8 cellular contexts compared by ENCODE assay signal in genomic region chr3:112043621-112044201, GRCh38. TPM values are rescaled to one million over a fixed set of nuclear protein-coding genes. Genes with fewer than 3 reads are reported as not detected.
DNase-seq lines count a peak whose midpoint lies in the region; ATAC-seq and TF ChIP-seq lines count a peak whose summit lies in the region.

No MANE protein-coding gene starts in this region.

- no peak overlapping the region for H3K27ac ChIP-seq in esophagus squamous epithelium
- no peak overlapping the region for H3K27ac ChIP-seq in neural progenitor cell
- no peak overlapping the region for H3K27ac ChIP-seq in suprapubic skin

- intact Hi-C loops in esophagus squamous epithelium (cut with DNase I): no loop called here

- no peaks in the 10 kb centered on the region for H3K79me2 ChIP-seq in neural progenitor cell (ENCODE audit: low read depth)

- no peak for TF ChIP-seq EP300 in suprapubic skin (IDR thresholded peaks at IDR 0.05)

- H2AFZ ChIP-seq in neural progenitor cell (replicated peaks): peak overlapping the region; percentile 53

- ATAC-seq in GM21423 (IDR thresholded peaks at IDR 0.05; ENCODE audit: unreplicated experiment): peak; percentile 86

- H3K9me3 ChIP-seq in esophagus squamous epithelium: no peaks in the 10 kb centered on the region
- no peaks in the 10 kb centered on the region for H3K9me3 ChIP-seq in neural progenitor cell (ENCODE audit: low read depth)
- H3K9me3 ChIP-seq in suprapubic skin: no peaks in the 10 kb centered on the region

- WGBS in esophagus squamous epithelium, 2 donors: 7 to 8% methylated on average over 7 of the region's 7 CpGs
- 4% methylated on average over 7 of the region's 7 CpGs for WGBS in suprapubic skin

- no peak overlapping the region for H3K4me2 ChIP-seq in neural progenitor cell

- H4K20me1 ChIP-seq in neural progenitor cell (ENCODE audit: low read depth): no peaks in the 10 kb centered on the region

- TF ChIP-seq POLR2A in esophagus squamous epithelium (IDR thresholded peaks at IDR 0.05): no peak
- TF ChIP-seq POLR2A in suprapubic skin (IDR thresholded peaks at IDR 0.05): no peak

- no peak overlapping the region for H3K27ac Mint-ChIP-seq in neural progenitor cell

- H3K27me3 ChIP-seq in esophagus squamous epithelium (no peaks in the 10 kb centered on the region), neural progenitor cell (no peaks in the 10 kb centered on the region), suprapubic skin (no peaks in the 10 kb centered on the region)

- peaks cover 35% of the 10 kb centered on the region for H3K4me1 Mint-ChIP-seq in neural progenitor cell

- H3K36me3 ChIP-seq in esophagus squamous epithelium: no peaks in the 10 kb centered on the region
- H3K36me3 ChIP-seq in neural progenitor cell: no peaks in the 10 kb centered on the region
- no peaks in the 10 kb centered on the region for H3K36me3 ChIP-seq in suprapubic skin

- TF ChIP-seq CTCF in esophagus squamous epithelium (IDR thresholded peaks at IDR 0.05): peak; percentile 70 to 88 (median 80)
- peak; percentile 94 for TF ChIP-seq CTCF in neural progenitor cell (IDR thresholded peaks at IDR 0.05)
- peak; percentile 75 to 82 for TF ChIP-seq CTCF in suprapubic skin (IDR thresholded peaks at IDR 0.05)

- DNase-seq in DMS53 (lab: John Stamatoyannopoulos, UW): peak; percentile 90
- DNase-seq in HPDE6-E6E7 (ENCODE audit: extremely low spot score): peak; percentile 54
- DNase-seq in NCI-H82 (lab: John Stamatoyannopoulos, UW): peak; percentile 98
- peak; percentile 55 for DNase-seq in activated CD8-positive, alpha-beta memory T cell treated with anti-CD3 and anti-CD28 coated beads, Interleukin-2, amount 50 U/mL, for 48 hours
- peak; percentile 1 for DNase-seq in esophagus squamous epithelium (lab: John Stamatoyannopoulos, UW)
- peak; percentile 72 for DNase-seq in neural progenitor cell (ENCODE audit: low spot score)
- peak in 1 of 2 donors; percentile 67 for DNase-seq in suprapubic skin (ENCODE audit: low spot score in 2 of 2)

- no peaks in the 10 kb centered on the region for H3K36me3 Mint-ChIP-seq in neural progenitor cell

- peaks cover 2% of the 10 kb centered on the region for H3K27me3 Mint-ChIP-seq in neural progenitor cell (ENCODE audit: insufficient read depth, low read depth)

- H3K9me3 Mint-ChIP-seq in neural progenitor cell: no peaks in the 10 kb centered on the region

- H3K4me1 ChIP-seq in esophagus squamous epithelium (peaks cover 0 to 6% (median 0%) of the 10 kb centered on the region in 3 donors), neural progenitor cell (peaks cover 6% of the 10 kb centered on the region), suprapubic skin (peaks cover 8% of the 10 kb centered on the region)

- H3F3A ChIP-seq in neural progenitor cell (ENCODE audit: low read depth): peaks cover 12% of the 10 kb centered on the region

- H3K9ac ChIP-seq in neural progenitor cell: no peak overlapping the region

- H3K4me3 ChIP-seq in esophagus squamous epithelium (peak overlapping the region in 1 of 4 donors; percentile 44), neural progenitor cell (no peak overlapping the region), suprapubic skin (no peak overlapping the region)

- no peak overlapping the region for H3K4me3 Mint-ChIP-seq in neural progenitor cell

RNA-seq across cellular contexts. Expression of gene TMPRSS7, which starts 9.2 kb away (rescaled TPM):
- total RNA-seq in esophagus squamous epithelium (not detected), neural progenitor cell (ENCODE audit: low replicate concordance) (not detected in 2 replicates), suprapubic skin (1 to 10 TPM in 1 of 4 donors, under 1 TPM in 2, not detected in 1; 0.40 to 1.0 (median 0.49) TPM)

RNA-seq across cellular contexts. Expression of gene C3orf52, which starts 42.5 kb away (rescaled TPM):
- total RNA-seq in esophagus squamous epithelium (10 to 100 TPM in 1 of 4 donors, 1 to 10 TPM in 3; 5.7 to 12.7 (median 9.5) TPM), neural progenitor cell (ENCODE audit: low replicate concordance) (2.4 and 4.9 TPM in 2 replicates), suprapubic skin (100 to 1,000 TPM in 2 of 4 donors, 10 to 100 TPM in 2; 78.8 to 183 (median 96.7) TPM)

RNA-seq across cellular contexts. Expression of gene TAGLN3, which starts 45.0 kb away (rescaled TPM):
- total RNA-seq in esophagus squamous epithelium (not detected), neural progenitor cell (ENCODE audit: low replicate concordance) (46.6 and 51.2 TPM in 2 replicates), suprapubic skin (under 1 TPM in 2 of 4 donors, not detected in 2; 0.60 to 0.98 TPM)

Comparison
In these comparisons a context has a peak if more than half of its experiments do, and no peak if none do; other contexts are left out.
1. RNA of gene C3orf52, which starts 42.5 kb away (total RNA-seq): 78.8 to 183 TPM in suprapubic skin; 5.7 to 12.7 TPM in esophagus squamous epithelium and 2.4 to 4.9 TPM in neural progenitor cell; every median in the first group is over 4 times any median in the second.
2. RNA of gene TAGLN3, which starts 45.0 kb away (total RNA-seq): 46.6 to 51.2 TPM in neural progenitor cell; 0.60 to 0.98 TPM in suprapubic skin and not detected in esophagus squamous epithelium; every median in the first group is over 10 times any median in the second.
3. Peak in every context shown above with its lines, with median percentiles within 50 percentile points of each other: CTCF ChIP-seq.